ENCODE assay signal across 1 cellular context in genomic region chr13:77319536-77319935, GRCh38.
TF ChIP-seq lines count a peak whose summit lies in the region.

No MANE protein-coding gene starts in this region.

TF ChIP-seq in WTC11, 78 proteins besides CTCF, POLR2A, EP300 and RAD21:
- TF ChIP-seq TEAD1 (CRISPR knock-in tag; IDR thresholded peaks at IDR 0.05): no peak
- TF ChIP-seq NFYB (CRISPR knock-in tag; conservative IDR thresholded peaks at IDR 0.05; ENCODE audit: low read depth): no peak
- no peak for TF ChIP-seq EMX1 (CRISPR knock-in tag; IDR thresholded peaks at IDR 0.05)
- no peak for TF ChIP-seq HMGXB4 (CRISPR knock-in tag; IDR thresholded peaks at IDR 0.05)
- no peak for TF ChIP-seq ATF1 (CRISPR knock-in tag; IDR thresholded peaks at IDR 0.05)
- TF ChIP-seq JUN (CRISPR knock-in tag; IDR thresholded peaks at IDR 0.05): no peak
- no peak for TF ChIP-seq GRHL2 (CRISPR knock-in tag; IDR thresholded peaks at IDR 0.05; ENCODE audit: insufficient replicate concordance, severe bottlenecking)
- TF ChIP-seq CREB1 (CRISPR knock-in tag; IDR thresholded peaks at IDR 0.05): no peak
TF ChIP-seq in WTC11: peak in this region for 0.
